ENCODE assay signal across 20 cellular contexts in the genomic region with DNA sequence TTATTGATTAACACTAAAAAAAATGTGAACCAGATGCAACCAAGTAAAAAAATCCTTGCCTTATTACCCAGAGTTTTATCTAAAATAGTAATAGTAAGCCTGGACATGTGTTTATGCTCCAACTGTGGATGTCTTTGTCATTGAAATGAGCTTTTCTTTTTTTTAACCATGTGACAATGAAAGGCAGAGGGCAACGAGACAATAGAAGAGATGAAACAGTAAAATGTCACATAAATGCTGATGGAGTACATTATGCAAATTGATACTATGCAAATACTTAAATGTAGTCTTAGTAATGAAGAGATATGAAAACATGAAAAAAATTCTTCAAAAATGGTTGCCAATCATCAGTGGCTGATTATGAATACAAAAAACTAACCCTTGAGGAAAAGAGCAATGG.
"Had no signal": no experiment of that assay in that cellular context is flagged by ENCODE, and none has a peak within 500 bp of the region (broad histone marks: within the 10 kb centered on the region; RNA-seq: fewer than 3 reads in every experiment).

No MANE protein-coding gene starts in this region.

- H3K4me3 Mint-ChIP-seq: activated CD8-positive, alpha-beta T cell treated with anti-CD3 and anti-CD28 coated beads, Interleukin-2, amount 10 ng/mL, durations not matched to agents 7 days and 5 days; central memory CD8-positive, alpha-beta T cell; naive B cell; stimulated activated naive CD8-positive, alpha-beta T cell treated with anti-CD3 and anti-CD28 coated beads, Interleukin-15, Interleukin-2, amounts not matched to agents 100 ng/mL and 50 ng/mL, for 24 hours had no signal

- H3K27ac Mint-ChIP-seq: activated CD8-positive, alpha-beta T cell treated with anti-CD3 and anti-CD28 coated beads, Interleukin-2, amount 10 ng/mL, durations not matched to agents 7 days and 5 days; activated naive CD4-positive, alpha-beta T cell treated with anti-CD3 and anti-CD28 coated beads, Interleukin-2, amount 50 U/mL, for 72 hours; naive B cell; stimulated activated naive CD8-positive, alpha-beta T cell treated with anti-CD3 and anti-CD28 coated beads, Interleukin-15, Interleukin-2, amounts not matched to agents 100 ng/mL and 50 ng/mL, for 24 hours had no signal

- H3K27ac ChIP-seq: esophagus squamous epithelium, heart right ventricle, lower lobe of right lung, prostate gland, right atrium auricular region, tibial artery, VCaP had no signal

- H3K9me3 Mint-ChIP-seq: activated naive CD4-positive, alpha-beta T cell treated with anti-CD3 and anti-CD28 coated beads, Interleukin-2, amount 50 U/mL, for 72 hours; central memory CD8-positive, alpha-beta T cell; naive B cell; stimulated activated naive CD8-positive, alpha-beta T cell treated with anti-CD3 and anti-CD28 coated beads, Interleukin-15, Interleukin-2, amounts not matched to agents 100 ng/mL and 50 ng/mL, for 24 hours had no signal

- H3K4me1 Mint-ChIP-seq: central memory CD8-positive, alpha-beta T cell; naive B cell had no signal

- H3K9me3 ChIP-seq: esophagus squamous epithelium, heart right ventricle, lower lobe of right lung, prostate gland, right atrium auricular region, tibial artery had no signal

- H3K36me3 ChIP-seq: esophagus squamous epithelium, heart right ventricle, lower lobe of right lung, prostate gland, right atrium auricular region, tibial artery had no signal

- ATAC-seq: activated CD8-positive, alpha-beta T cell treated with anti-CD3 and anti-CD28 coated beads, Interleukin-2, amount 10 ng/mL, durations not matched to agents 7 days and 5 days; heart right ventricle; lower lobe of right lung had no signal

- H3K36me3 Mint-ChIP-seq: activated naive CD4-positive, alpha-beta T cell treated with anti-CD3 and anti-CD28 coated beads, Interleukin-2, amount 50 U/mL, for 72 hours; naive B cell had no signal

- DNase-seq: activated CD4-positive, alpha-beta T cell treated with anti-CD3 and anti-CD28 coated beads, Interleukin-2, amount 50 U/mL, for 1 hour; activated CD4-positive, CD25-positive, alpha-beta regulatory T cell treated with anti-CD3 and anti-CD28 coated beads, Interleukin-2, amount 50 U/mL, for 72 hours; activated CD8-positive, alpha-beta T cell treated with anti-CD3 and anti-CD28 coated beads, Interleukin-2, amount 10 ng/mL, durations not matched to agents 7 days and 5 days; activated gamma-delta T cell treated with Interleukin-2 at 50 U/mL for 16 hours; activated T-cell treated with anti-CD3 and anti-CD28 coated beads, Interleukin-2, amount 50 U/mL, for 1 hour; aorta; esophagus squamous epithelium; heart right ventricle; kidney; lower lobe of right lung; naive B cell; substantia nigra; tibial artery had no signal

- H3K4me1 ChIP-seq: heart right ventricle, lower lobe of right lung, prostate gland, right atrium auricular region, tibial artery had no signal

- H3K27me3 ChIP-seq: right atrium auricular region had no signal

- FAIRE-seq: urothelium cell line had no signal

- H3K4me3 ChIP-seq: esophagus squamous epithelium, heart right ventricle, lower lobe of right lung, prostate gland, right atrium auricular region, tibial artery had no signal
